16 cellular contexts compared by ENCODE assay signal in genomic region chr9:25703826-25704357, GRCh38.
A peak's percentile ranks its signal among the peaks of the same experiment; 100 is the strongest.
DNase-seq lines count a peak whose midpoint lies in the region; ATAC-seq lines count a peak whose summit lies in the region.
"Had no signal": no experiment of that assay in that cellular context is flagged by ENCODE, and none has a peak within 500 bp of the region (broad histone marks: within the 10 kb centered on the region; RNA-seq: fewer than 3 reads in every experiment).

No MANE protein-coding gene starts in this region.

- no peaks in the 10 kb centered on the region for H3K9me3 Mint-ChIP-seq in activated T-cell treated with anti-CD3 and anti-CD28 coated beads, Interleukin-2, amount 50 U/mL, for 24 hours

- H3K27ac Mint-ChIP-seq in activated T-cell treated with anti-CD3 and anti-CD28 coated beads, Interleukin-2, amount 50 U/mL, for 24 hours, result no peak overlapping the region

- no peak overlapping the region for H3K4me3 Mint-ChIP-seq in activated T-cell treated with anti-CD3 and anti-CD28 coated beads, Interleukin-2, amount 50 U/mL, for 24 hours

- no peaks in the 10 kb centered on the region for H3K4me1 Mint-ChIP-seq in activated T-cell treated with anti-CD3 and anti-CD28 coated beads, Interleukin-2, amount 50 U/mL, for 24 hours (ENCODE audit: low read depth)

- peak; percentile 21 for DNase-seq in EH (ENCODE audit: low read depth)
- DNase-seq in RKO (ENCODE audit: low spot score), result peak; percentile 30
- peak; percentile 40 for DNase-seq in epithelial cell of prostate (ENCODE audit: low read depth, low spot score)
- DNase-seq in kidney tubule cell (ENCODE audit: low spot score), result peak; percentile 26
- no peak for DNase-seq in NCI-H446 treated with DMSO at 0.1 percent for 48 hours (lab: John Stamatoyannopoulos, UW)
- no peak for DNase-seq in activated T-cell treated with anti-CD3 and anti-CD28 coated beads, Interleukin-2, amount 50 U/mL, for 24 hours
- DNase-seq: C1 segment of cervical spinal cord, DMS79 treated with DMSO at 0.1 percent for 48 hours, NCI-H1417, NCI-H2029, NCI-H2171, NCI-H748 treated with DMSO at 0.1 percent for 48 hours had no signal

- no peak overlapping the region for H3K27ac ChIP-seq in epithelial cell of prostate
- H3K27ac ChIP-seq: HL-60, SJSA1 had no signal

- H3K36me3 Mint-ChIP-seq in activated T-cell treated with anti-CD3 and anti-CD28 coated beads, Interleukin-2, amount 50 U/mL, for 24 hours (ENCODE audit: low read depth), result no peaks in the 10 kb centered on the region

- ATAC-seq in HG03439 (IDR thresholded peaks at IDR 0.05; ENCODE audit: unreplicated experiment) (no peak), GM21423 (IDR thresholded peaks at IDR 0.05; ENCODE audit: unreplicated experiment) (no peak)

- H3K27me3 Mint-ChIP-seq in activated T-cell treated with anti-CD3 and anti-CD28 coated beads, Interleukin-2, amount 50 U/mL, for 24 hours, result no peaks in the 10 kb centered on the region

Comparison
In these comparisons a context has a peak if more than half of its experiments do, and no peak if none do; other contexts are left out.
1. DNase-seq: peak in EH (single experiment), RKO (single experiment), epithelial cell of prostate (single experiment) and kidney tubule cell (single experiment); none in NCI-H446 treated with DMSO at 0.1 percent for 48 hours (single experiment) and activated T-cell treated with anti-CD3 and anti-CD28 coated beads, Interleukin-2, amount 50 U/mL, for 24 hours (single experiment).